Comparison of ENCODE assay signal across 1 cellular context in genomic region chr6:34237722-34238506, GRCh38.
TF ChIP-seq lines count a peak whose summit lies in the region.

No MANE protein-coding gene starts in this region.

TF ChIP-seq in HepG2, 621 proteins besides CTCF, POLR2A, EP300 and RAD21 (continued from another document and continues in another):
- TF ChIP-seq ZNF687 (CRISPR knock-in tag; IDR thresholded peaks at IDR 0.05) (peak; percentile 99), PHF21A (CRISPR knock-in tag; IDR thresholded peaks at IDR 0.05) (peak; percentile 90), ZNF766 (CRISPR knock-in tag; IDR thresholded peaks at IDR 0.05; ENCODE audit: borderline replicate concordance) (peak; percentile 98), YEATS4 (CRISPR knock-in tag; IDR thresholded peaks at IDR 0.05; ENCODE audit: borderline replicate concordance) (peak; percentile 99), YEATS2 (CRISPR knock-in tag; IDR thresholded peaks at IDR 0.05; ENCODE audit: borderline replicate concordance) (peak; percentile 75), HOXA7 (CRISPR knock-in tag; IDR thresholded peaks at IDR 0.05) (no peak), ZBTB10 (CRISPR knock-in tag; IDR thresholded peaks at IDR 0.05; ENCODE audit: borderline replicate concordance) (peak; percentile 96), CAMTA2 (CRISPR knock-in tag; IDR thresholded peaks at IDR 0.05; ENCODE audit: borderline replicate concordance) (peak; percentile 94), POLR2G (IDR thresholded peaks at IDR 0.05; ENCODE audit: low read depth, low read length) (no peak), ISX (CRISPR knock-in tag; conservative IDR thresholded peaks at IDR 0.05) (peak; percentile 97), HDAC2 (CRISPR knock-in tag; IDR thresholded peaks at IDR 0.05) (peak; percentile 80), FOXK2 (IDR thresholded peaks at IDR 0.05) (no peak), SAFB2 (CRISPR knock-in tag; IDR thresholded peaks at IDR 0.05; ENCODE audit: borderline replicate concordance, low read depth) (peak; percentile 99), HES4 (CRISPR knock-in tag; IDR thresholded peaks at IDR 0.05; ENCODE audit: borderline replicate concordance) (peak; percentile 99), THAP11 (CRISPR knock-in tag; IDR thresholded peaks at IDR 0.05) (peak; percentile 75), HNF1A (IDR thresholded peaks at IDR 0.05; ENCODE audit: low read depth) (no peak), HNF1A (CRISPR knock-in tag; IDR thresholded peaks at IDR 0.05; ENCODE audit: borderline replicate concordance) (peak; percentile 59; the same call in 1 of the 2 replicates), ZNF773 (CRISPR knock-in tag; IDR thresholded peaks at IDR 0.05; ENCODE audit: borderline replicate concordance) (peak; percentile 99), PBX2 (CRISPR knock-in tag; IDR thresholded peaks at IDR 0.05) (no peak), TEAD2 (CRISPR knock-in tag; IDR thresholded peaks at IDR 0.05) (peak; percentile 95), ZNF446 (CRISPR knock-in tag; IDR thresholded peaks at IDR 0.05) (peak; percentile 99), MED8 (CRISPR knock-in tag; IDR thresholded peaks at IDR 0.05; ENCODE audit: insufficient replicate concordance) (peak; percentile 87), PLSCR1 (CRISPR knock-in tag; IDR thresholded peaks at IDR 0.05; ENCODE audit: borderline replicate concordance) (peak; percentile 94; the same call in 1 of the 2 replicates), TP53 (CRISPR knock-in tag; conservative IDR thresholded peaks at IDR 0.05) (no peak), DNMT1 (CRISPR knock-in tag; IDR thresholded peaks at IDR 0.05) (peak; percentile 94; the same call in 1 of the 2 replicates), SNAI1 (CRISPR knock-in tag; IDR thresholded peaks at IDR 0.05; ENCODE audit: borderline replicate concordance) (peak; percentile 96)
- TF ChIP-seq, protein P1, sequence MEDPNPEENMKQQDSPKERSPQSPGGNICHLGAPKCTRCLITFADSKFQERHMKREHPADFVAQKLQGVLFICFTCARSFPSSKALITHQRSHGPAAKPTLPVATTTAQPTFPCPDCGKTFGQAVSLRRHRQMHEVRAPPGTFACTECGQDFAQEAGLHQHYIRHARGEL (CRISPR knock-in tag; IDR thresholded peaks at IDR 0.05): no peak
- TF ChIP-seq, protein P2, sequence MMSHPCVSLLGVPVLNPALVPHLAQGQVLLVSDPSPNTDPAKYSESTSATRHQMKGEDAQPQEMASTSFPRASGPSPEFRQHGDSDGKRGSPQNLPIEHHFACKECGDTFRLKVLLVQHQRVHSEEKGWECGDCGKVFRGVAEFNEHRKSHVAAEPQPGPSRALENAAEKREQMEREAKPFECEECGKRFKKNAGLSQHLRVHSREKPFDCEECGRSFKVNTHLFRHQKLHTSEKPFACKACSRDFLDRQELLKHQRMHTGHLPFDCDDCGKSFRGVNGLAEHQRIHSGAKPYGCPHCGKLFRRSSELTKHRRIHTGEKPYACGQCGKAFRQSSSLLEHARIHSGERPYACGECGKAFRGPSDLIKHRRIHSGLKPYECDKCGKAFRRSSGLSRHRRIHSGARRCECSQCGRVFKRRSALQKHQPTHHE (CRISPR knock-in tag; IDR thresholded peaks at IDR 0.05; ENCODE audit: borderline replicate concordance): peak; percentile 98
- TF ChIP-seq, protein P3, sequence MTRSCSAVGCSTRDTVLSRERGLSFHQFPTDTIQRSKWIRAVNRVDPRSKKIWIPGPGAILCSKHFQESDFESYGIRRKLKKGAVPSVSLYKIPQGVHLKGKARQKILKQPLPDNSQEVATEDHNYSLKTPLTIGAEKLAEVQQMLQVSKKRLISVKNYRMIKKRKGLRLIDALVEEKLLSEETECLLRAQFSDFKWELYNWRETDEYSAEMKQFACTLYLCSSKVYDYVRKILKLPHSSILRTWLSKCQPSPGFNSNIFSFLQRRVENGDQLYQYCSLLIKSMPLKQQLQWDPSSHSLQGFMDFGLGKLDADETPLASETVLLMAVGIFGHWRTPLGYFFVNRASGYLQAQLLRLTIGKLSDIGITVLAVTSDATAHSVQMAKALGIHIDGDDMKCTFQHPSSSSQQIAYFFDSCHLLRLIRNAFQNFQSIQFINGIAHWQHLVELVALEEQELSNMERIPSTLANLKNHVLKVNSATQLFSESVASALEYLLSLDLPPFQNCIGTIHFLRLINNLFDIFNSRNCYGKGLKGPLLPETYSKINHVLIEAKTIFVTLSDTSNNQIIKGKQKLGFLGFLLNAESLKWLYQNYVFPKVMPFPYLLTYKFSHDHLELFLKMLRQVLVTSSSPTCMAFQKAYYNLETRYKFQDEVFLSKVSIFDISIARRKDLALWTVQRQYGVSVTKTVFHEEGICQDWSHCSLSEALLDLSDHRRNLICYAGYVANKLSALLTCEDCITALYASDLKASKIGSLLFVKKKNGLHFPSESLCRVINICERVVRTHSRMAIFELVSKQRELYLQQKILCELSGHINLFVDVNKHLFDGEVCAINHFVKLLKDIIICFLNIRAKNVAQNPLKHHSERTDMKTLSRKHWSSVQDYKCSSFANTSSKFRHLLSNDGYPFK (CRISPR knock-in tag; IDR thresholded peaks at IDR 0.05; ENCODE audit: borderline replicate concordance): no peak
- TF ChIP-seq, protein P4, sequence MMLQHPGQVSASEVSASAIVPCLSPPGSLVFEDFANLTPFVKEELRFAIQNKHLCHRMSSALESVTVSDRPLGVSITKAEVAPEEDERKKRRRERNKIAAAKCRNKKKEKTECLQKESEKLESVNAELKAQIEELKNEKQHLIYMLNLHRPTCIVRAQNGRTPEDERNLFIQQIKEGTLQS (CRISPR knock-in tag; IDR thresholded peaks at IDR 0.05): peak; percentile 78
- TF ChIP-seq, protein P5, sequence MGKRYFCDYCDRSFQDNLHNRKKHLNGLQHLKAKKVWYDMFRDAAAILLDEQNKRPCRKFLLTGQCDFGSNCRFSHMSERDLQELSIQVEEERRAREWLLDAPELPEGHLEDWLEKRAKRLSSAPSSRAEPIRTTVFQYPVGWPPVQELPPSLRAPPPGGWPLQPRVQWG (CRISPR knock-in tag; IDR thresholded peaks at IDR 0.05; ENCODE audit: borderline replicate concordance, low read depth): peak; percentile 43; the same call in 1 of the 2 replicates
- TF ChIP-seq, protein P6, sequence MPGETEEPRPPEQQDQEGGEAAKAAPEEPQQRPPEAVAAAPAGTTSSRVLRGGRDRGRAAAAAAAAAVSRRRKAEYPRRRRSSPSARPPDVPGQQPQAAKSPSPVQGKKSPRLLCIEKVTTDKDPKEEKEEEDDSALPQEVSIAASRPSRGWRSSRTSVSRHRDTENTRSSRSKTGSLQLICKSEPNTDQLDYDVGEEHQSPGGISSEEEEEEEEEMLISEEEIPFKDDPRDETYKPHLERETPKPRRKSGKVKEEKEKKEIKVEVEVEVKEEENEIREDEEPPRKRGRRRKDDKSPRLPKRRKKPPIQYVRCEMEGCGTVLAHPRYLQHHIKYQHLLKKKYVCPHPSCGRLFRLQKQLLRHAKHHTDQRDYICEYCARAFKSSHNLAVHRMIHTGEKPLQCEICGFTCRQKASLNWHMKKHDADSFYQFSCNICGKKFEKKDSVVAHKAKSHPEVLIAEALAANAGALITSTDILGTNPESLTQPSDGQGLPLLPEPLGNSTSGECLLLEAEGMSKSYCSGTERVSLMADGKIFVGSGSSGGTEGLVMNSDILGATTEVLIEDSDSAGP (CRISPR knock-in tag; IDR thresholded peaks at IDR 0.05; ENCODE audit: borderline replicate concordance): peak; percentile 61
- TF ChIP-seq, protein P7, sequence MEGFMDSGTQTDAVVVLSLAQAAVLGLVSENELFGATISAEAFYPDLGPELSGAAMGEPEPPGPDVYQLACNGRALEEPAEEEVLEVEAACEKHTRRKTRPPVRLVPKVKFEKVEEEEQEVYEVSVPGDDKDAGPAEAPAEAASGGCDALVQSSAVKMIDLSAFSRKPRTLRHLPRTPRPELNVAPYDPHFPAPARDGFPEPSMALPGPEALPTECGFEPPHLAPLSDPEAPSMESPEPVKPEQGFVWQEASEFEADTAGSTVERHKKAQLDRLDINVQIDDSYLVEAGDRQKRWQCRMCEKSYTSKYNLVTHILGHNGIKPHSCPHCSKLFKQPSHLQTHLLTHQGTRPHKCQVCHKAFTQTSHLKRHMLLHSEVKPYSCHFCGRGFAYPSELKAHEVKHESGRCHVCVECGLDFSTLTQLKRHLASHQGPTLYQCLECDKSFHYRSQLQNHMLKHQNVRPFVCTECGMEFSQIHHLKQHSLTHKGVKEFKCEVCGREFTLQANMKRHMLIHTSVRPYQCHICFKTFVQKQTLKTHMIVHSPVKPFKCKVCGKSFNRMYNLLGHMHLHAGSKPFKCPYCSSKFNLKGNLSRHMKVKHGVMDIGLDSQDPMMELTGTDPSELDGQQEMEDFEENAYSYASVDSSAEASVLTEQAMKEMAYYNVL (CRISPR knock-in tag; IDR thresholded peaks at IDR 0.05; ENCODE audit: borderline replicate concordance): 0 out of 2 replicates have a peak, but pooled peaks have one; percentile 47
